Comparison of ENCODE assay signal across 8 cellular contexts in the genomic region with DNA sequence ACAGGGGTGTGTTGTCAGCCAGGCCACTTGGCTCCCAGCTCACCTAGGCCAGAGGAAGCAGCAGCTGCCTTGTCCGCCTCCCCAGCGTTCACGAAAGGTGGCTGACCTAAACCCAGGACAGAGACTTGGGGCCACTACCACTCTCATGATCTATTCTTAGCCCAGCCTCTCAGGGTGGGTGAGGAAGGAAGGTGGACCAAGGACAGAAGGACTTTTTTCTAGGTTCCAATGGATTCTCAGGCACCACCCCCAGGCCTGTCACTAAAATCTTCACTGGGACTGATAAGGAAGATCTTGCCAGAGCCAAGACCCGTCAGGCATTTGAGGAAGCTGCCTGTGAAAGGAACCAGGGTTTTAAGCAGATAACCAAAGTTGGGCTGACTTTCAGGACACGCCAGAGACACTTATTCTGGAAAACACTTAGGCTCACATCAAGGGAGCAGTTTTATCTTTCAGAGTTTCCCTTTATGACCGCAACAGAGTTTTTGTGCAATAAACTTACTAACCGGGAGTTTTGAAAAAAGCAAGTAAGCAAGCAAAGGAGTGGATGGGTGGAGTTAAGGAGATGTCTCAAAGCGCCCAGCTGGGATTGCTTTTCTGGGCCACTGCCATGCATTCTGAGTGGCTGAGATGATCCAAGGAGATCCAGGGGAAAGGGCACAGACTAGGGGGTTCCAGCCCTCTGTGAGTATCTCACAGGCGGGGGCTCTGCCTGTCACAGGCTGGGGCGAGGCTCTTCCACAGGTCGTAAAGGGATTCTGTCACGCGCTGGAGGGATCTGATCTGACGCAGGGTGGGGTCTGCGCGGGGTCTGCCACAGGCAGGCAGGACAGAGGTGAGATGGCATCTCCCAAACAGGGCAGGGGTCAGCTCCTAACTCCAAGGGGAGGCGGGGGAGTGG. TPM values are rescaled to one million over a fixed set of nuclear protein-coding genes. Genes with fewer than 3 reads are reported as not detected.
DNase-seq lines count a peak whose midpoint lies in the region; ATAC-seq and TF ChIP-seq lines count a peak whose summit lies in the region.

No MANE protein-coding gene starts in this region.

- CTCF ChIA-PET in HCT116 (lab: Charles Lee), result interaction anchor here (0.9 to 3.5 kb wide), 5 partner anchors 11 to 94 kb away, joined by 4 to 61 read pairs (median 6); no protein-coding TSS in a partner anchor

- no peaks in the 10 kb centered on the region for H3K9me3 Mint-ChIP-seq in naive thymus-derived CD8-positive, alpha-beta T cell

- TF ChIP-seq CTCF in HCT116 (IDR thresholded peaks at IDR 0.05 in 2 of 3, conservative IDR thresholded peaks at IDR 0.05 in 1 of 3; ENCODE audit: borderline replicate concordance in 1 of 3, insufficient read depth in 1 of 3, low read depth in 2 of 3, low read length in 2 of 3), result no peak

- RAD21 ChIA-PET in HCT116 (lab: Charles Lee; ENCODE audit: low non-redundant PET in 1 of 2, low total read pairs in 2 of 2, uncharacterized antibody in 2 of 2, unreplicated experiment in 2 of 2), result interaction anchor here (1.3 to 1.8 kb wide), 2 partner anchors 92 to 93 kb away, joined by 7 to 10 read pairs; no protein-coding TSS in a partner anchor

- TF ChIP-seq POLR2A in HCT116 (IDR thresholded peaks at IDR 0.05; ENCODE audit: borderline replicate concordance, extremely low read depth, insufficient read depth, insufficient read length), result no peak

- TF ChIP-seq RAD21 in HCT116 (IDR thresholded peaks at IDR 0.05; ENCODE audit: low read depth), result no peak

- peaks cover 2% of the 10 kb centered on the region; the same call in 1 of the 2 replicates for H4K20me1 ChIP-seq in BLaER1
- H4K20me1 ChIP-seq in HCT116 (ENCODE audit: insufficient read depth), result no peaks in the 10 kb centered on the region

- peak overlapping the region; percentile 87 to 98 (median 94) for H3K4me3 Mint-ChIP-seq in naive thymus-derived CD8-positive, alpha-beta T cell

- no peaks in the 10 kb centered on the region for H3K9me2 ChIP-seq in HCT116 (ENCODE audit: insufficient read depth)

- peak overlapping the region; percentile 86 to 99 (median 94) for H3K27ac Mint-ChIP-seq in naive thymus-derived CD8-positive, alpha-beta T cell

- H3K9me3 ChIP-seq in BLaER1 (no peaks in the 10 kb centered on the region), HCT116 (ENCODE audit: control insufficient read depth in 1 of 2, insufficient read depth in 1 of 2, low read depth in 1 of 2, low read length in 2 of 2) (no peaks in the 10 kb centered on the region)

- H3K36me3 Mint-ChIP-seq in naive thymus-derived CD8-positive, alpha-beta T cell, result peaks cover 0 to 13% (median 7%) of the 10 kb centered on the region in 3 donors

- H3K4me3 ChIP-seq in BLaER1, result peak overlapping the region; percentile 91
- H3K4me3 ChIP-seq in HCT116 (replicated peaks in 1 of 2; ENCODE audit: low read depth in 1 of 2, low read length in 2 of 2), result peak overlapping the region; percentile 93 to 98

- peaks cover 25 to 38% (median 29%) of the 10 kb centered on the region in 4 donors for H3K4me1 Mint-ChIP-seq in naive thymus-derived CD8-positive, alpha-beta T cell

- H3K4me2 ChIP-seq in BLaER1, result peak overlapping the region; percentile 94
- H3K4me2 ChIP-seq in HCT116 (ENCODE audit: low read length), result peak overlapping the region; percentile 95

- H2AFZ ChIP-seq in HCT116 (ENCODE audit: low read depth, low read length, poor library complexity, severe bottlenecking), result no peak overlapping the region

- no peak for DNase-seq in HCT116 (ENCODE audit: low read depth, low spot score)
- peak; percentile 52 for DNase-seq in T1000 (lab: John Stamatoyannopoulos, UW)
- peak; percentile 84 for DNase-seq in fibroblast of gingiva (ENCODE audit: low read depth)
- DNase-seq in naive thymus-derived CD8-positive, alpha-beta T cell, result peak in 3 of 10 donors; percentile 1 to 4 (median 1)
- DNase-seq in stimulated activated CD8-positive, alpha-beta memory T cell treated with anti-CD3 and anti-CD28 coated beads, Interleukin-4, amount 100 ng/mL, for 48 hours, result no peak
- no peak for DNase-seq in H4 (ENCODE audit: low spot score)

- no peak for ATAC-seq in HCT116
- no peak for ATAC-seq in naive thymus-derived CD8-positive, alpha-beta T cell
- ATAC-seq in GM18520 (IDR thresholded peaks at IDR 0.05; ENCODE audit: unreplicated experiment), result no peak

- H3K79me2 ChIP-seq in HCT116 (ENCODE audit: insufficient read depth, low read length), result peaks cover 14% of the 10 kb centered on the region; the same call in 1 of the 2 replicates

- peaks cover 13% of the 10 kb centered on the region for H3K4me1 ChIP-seq in BLaER1
- peaks cover 8 to 13% of the 10 kb centered on the region in 2 experiments; a peak in 3 of 4 replicates for H3K4me1 ChIP-seq in HCT116 (ENCODE audit: control insufficient read depth in 1 of 2, insufficient read depth in 2 of 2, low read length in 2 of 2)

- intact Hi-C loops in HCT116 (cut with micrococcal nuclease), result loop anchor here (2.0 to 10.0 kb wide), 2 partner anchors 155 to 193 kb away; no protein-coding TSS in a partner anchor

- H3K27ac ChIP-seq in BLaER1, result peak overlapping the region; percentile 79
- peak overlapping the region; percentile 54; the same call in 1 of the 2 replicates for H3K27ac ChIP-seq in HCT116 (ENCODE audit: low read depth, low read length)

- peaks cover 0 to 4% (median 0%) of the 10 kb centered on the region in 5 donors for H3K27me3 Mint-ChIP-seq in naive thymus-derived CD8-positive, alpha-beta T cell

- peaks cover 12% of the 10 kb centered on the region; the same call in 1 of the 2 replicates for H3K36me3 ChIP-seq in BLaER1
- H3K36me3 ChIP-seq in HCT116 (ENCODE audit: control insufficient read depth in 1 of 2, insufficient read depth in 2 of 2, low read length in 2 of 2), result no peaks in the 10 kb centered on the region

- POLR2A ChIA-PET in HCT116 (lab: Charles Lee), result no interaction called here
- POLR2A ChIA-PET in naive thymus-derived CD8-positive, alpha-beta T cell (lab: Charles Lee), result interaction anchor here (1.0 to 7.2 kb wide), 5 partner anchors 13 to 852 kb away, joined by 3 to 145 read pairs (median 7); a partner anchor contains a TSS

- peak overlapping the region; percentile 88 for H3K9ac ChIP-seq in BLaER1
- H3K9ac ChIP-seq in HCT116 (ENCODE audit: low read length), result peak overlapping the region; percentile 76

- no peaks in the 10 kb centered on the region for H3K27me3 ChIP-seq in BLaER1
- H3K27me3 ChIP-seq in HCT116 (ENCODE audit: insufficient read depth, low read length), result no peaks in the 10 kb centered on the region

- BruUV-seq in HCT116 (replicated peaks; lab: Mats Ljungman, UMichigan), result TSS peak; percentile 71

TF ChIP-seq in HCT116, 20 proteins besides CTCF, POLR2A, EP300 and RAD21:
- TF ChIP-seq SP1 (IDR thresholded peaks at IDR 0.05; ENCODE audit: low read depth) (no peak), SRF (IDR thresholded peaks at IDR 0.05; ENCODE audit: low read depth) (no peak), JUND (IDR thresholded peaks at IDR 0.05) (no peak), CEBPB (IDR thresholded peaks at IDR 0.05; ENCODE audit: low read depth) (no peak), SIN3A (IDR thresholded peaks at IDR 0.05; ENCODE audit: low read depth) (no peak), POLR2AphosphoS5 (IDR thresholded peaks at IDR 0.05; ENCODE audit: low read depth, low read length) (no peak), YY1 (IDR thresholded peaks at IDR 0.05; ENCODE audit: extremely low read depth, insufficient replicate concordance, low read depth, low read length) (no peak), ELF1 (IDR thresholded peaks at IDR 0.05; ENCODE audit: borderline replicate concordance, low read depth) (no peak), EGR1 (IDR thresholded peaks at IDR 0.05; ENCODE audit: low read depth) (no peak)
- TF ChIP-seq, protein P1, sequence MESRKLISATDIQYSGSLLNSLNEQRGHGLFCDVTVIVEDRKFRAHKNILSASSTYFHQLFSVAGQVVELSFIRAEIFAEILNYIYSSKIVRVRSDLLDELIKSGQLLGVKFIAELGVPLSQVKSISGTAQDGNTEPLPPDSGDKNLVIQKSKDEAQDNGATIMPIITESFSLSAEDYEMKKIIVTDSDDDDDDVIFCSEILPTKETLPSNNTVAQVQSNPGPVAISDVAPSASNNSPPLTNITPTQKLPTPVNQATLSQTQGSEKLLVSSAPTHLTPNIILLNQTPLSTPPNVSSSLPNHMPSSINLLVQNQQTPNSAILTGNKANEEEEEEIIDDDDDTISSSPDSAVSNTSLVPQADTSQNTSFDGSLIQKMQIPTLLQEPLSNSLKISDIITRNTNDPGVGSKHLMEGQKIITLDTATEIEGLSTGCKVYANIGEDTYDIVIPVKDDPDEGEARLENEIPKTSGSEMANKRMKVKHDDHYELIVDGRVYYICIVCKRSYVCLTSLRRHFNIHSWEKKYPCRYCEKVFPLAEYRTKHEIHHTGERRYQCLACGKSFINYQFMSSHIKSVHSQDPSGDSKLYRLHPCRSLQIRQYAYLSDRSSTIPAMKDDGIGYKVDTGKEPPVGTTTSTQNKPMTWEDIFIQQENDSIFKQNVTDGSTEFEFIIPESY (IDR thresholded peaks at IDR 0.05; ENCODE audit: extremely low read depth, insufficient replicate concordance, low read length), result no peak
- TF ChIP-seq, protein P2, sequence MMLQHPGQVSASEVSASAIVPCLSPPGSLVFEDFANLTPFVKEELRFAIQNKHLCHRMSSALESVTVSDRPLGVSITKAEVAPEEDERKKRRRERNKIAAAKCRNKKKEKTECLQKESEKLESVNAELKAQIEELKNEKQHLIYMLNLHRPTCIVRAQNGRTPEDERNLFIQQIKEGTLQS (IDR thresholded peaks at IDR 0.05), result no peak

RNA-seq across cellular contexts. Expression of a gene that starts 1.0 kb away (rescaled TPM):
- 5.2 TPM for total RNA-seq in HCT116 (2021; ENCODE audit: unreplicated experiment)
- polyA plus RNA-seq in HCT116 (2012), result 4.1 and 4.3 TPM in 2 replicates
- total RNA-seq in naive thymus-derived CD8-positive, alpha-beta T cell, result 1 to 10 TPM; 7.1 to 8.1 TPM
- 1 to 10 TPM in 2 of 3 donors, under 1 TPM in 1; 0.72 to 2.4 (median 1.2) TPM for polyA plus RNA-seq in naive thymus-derived CD8-positive, alpha-beta T cell
- total RNA-seq in H4 (2014; rRNA removed; shearing (Covaris generic)), result 7.6 and 7.9 TPM in 2 replicates

RNA-seq across cellular contexts. Expression of a gene that starts 26.8 kb away (rescaled TPM):
- not detected for total RNA-seq in HCT116 (2021; ENCODE audit: unreplicated experiment)
- not detected in 2 replicates for polyA plus RNA-seq in HCT116 (2012)
- not detected for total RNA-seq in naive thymus-derived CD8-positive, alpha-beta T cell
- not detected for polyA plus RNA-seq in naive thymus-derived CD8-positive, alpha-beta T cell
- total RNA-seq in H4 (2014; rRNA removed; shearing (Covaris generic)), result not detected in 2 replicates

RNA-seq across cellular contexts. Expression of a gene that starts 45.5 kb away (rescaled TPM):
- 7.4 TPM for total RNA-seq in HCT116 (2021; ENCODE audit: unreplicated experiment)
- polyA plus RNA-seq in HCT116 (2012), result 5.9 and 6.3 TPM in 2 replicates
- not detected for total RNA-seq in naive thymus-derived CD8-positive, alpha-beta T cell
- not detected for polyA plus RNA-seq in naive thymus-derived CD8-positive, alpha-beta T cell
- not detected in 2 replicates for total RNA-seq in H4 (2014; rRNA removed; shearing (Covaris generic))

Comparison
In these comparisons a context has a peak if more than half of its experiments do, and no peak if none do; other contexts are left out.
1. DNase-seq: peak in T1000 (single experiment) and fibroblast of gingiva (single experiment); none in HCT116 (single experiment), stimulated activated CD8-positive, alpha-beta memory T cell treated with anti-CD3 and anti-CD28 coated beads, Interleukin-4, amount 100 ng/mL, for 48 hours (single experiment) and H4 (single experiment).